In the genomic region with DNA sequence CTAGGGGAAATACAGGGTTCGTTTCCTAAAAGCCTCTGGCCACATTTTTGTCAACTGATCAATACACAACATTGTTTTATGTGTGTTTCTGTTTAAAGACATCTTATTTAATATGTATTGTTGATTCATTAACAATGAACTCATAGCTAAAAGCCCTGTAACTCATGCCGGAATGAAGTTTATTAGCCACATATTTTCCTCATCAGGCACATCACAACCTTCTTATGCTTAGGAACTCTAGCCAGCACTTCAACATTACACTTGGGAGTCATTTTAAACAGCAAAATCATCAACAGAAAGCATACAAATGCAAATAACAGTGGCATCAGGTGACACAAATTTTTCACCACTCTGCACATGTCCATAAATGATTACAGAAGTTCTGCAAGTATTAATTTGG, we compare ENCODE assay signal across 24 cellular contexts. TPM values are rescaled to one million over a fixed set of nuclear protein-coding genes. Genes with fewer than 3 reads are reported as not detected.
"Had no signal": no experiment of that assay in that cellular context is flagged by ENCODE, and none has a peak within 500 bp of the region (broad histone marks: within the 10 kb centered on the region; RNA-seq: fewer than 3 reads in every experiment).

No MANE protein-coding gene starts in this region.

- DNase-seq: activated B cell treated with CpG ODN at 0.5 μM for 24 hours; activated CD4-positive, alpha-beta T cell treated with anti-CD3 and anti-CD28 coated beads for 1 hour; activated CD4-positive, alpha-beta T cell treated with anti-CD3 and anti-CD28 coated beads, Interleukin-2, amount 10 ng/mL, durations not matched to agents 24 days and 14 days; activated CD4-positive, alpha-beta T cell treated with anti-CD3 and anti-CD28 coated beads, Interleukin-2, amount 50 U/mL, for 48 hours; activated CD8-positive, alpha-beta memory T cell treated with anti-CD3 and anti-CD28 coated beads, Interleukin-2, amount 10 ng/mL, durations not matched to agents 7 days and 5 days; activated effector memory CD4-positive, alpha-beta T cell treated with Interleukin-2 at 50 U/mL for 16 hours; activated naive CD4-positive, alpha-beta T cell; activated T-cell treated with anti-CD3 and anti-CD28 coated beads, Interleukin-2, amount 50 U/mL, for 24 hours; aorta; NCI-H1092; NCI-H1930; NCI-H2107; NCI-H510A treated with DMSO at 0.1 percent for 48 hours; NCI-H69; NK-92 treated with Interleukin-12 subunit alpha and Interleukin-12 subunit beta, amount 100 ng/mL, for 24 hours; OCI-M1; Right ventricle myocardium superior; RPMI8226; SJCRH30; T-helper 2 cell; T1000 had no signal

- H3K27me3 ChIP-seq: SJCRH30 had no signal

- FAIRE-seq: TTC549 had no signal

- H3K4me1 ChIP-seq: SJCRH30 had no signal

- H3K27ac ChIP-seq: SJCRH30 had no signal

- H3K36me3 ChIP-seq: SJCRH30 had no signal

- H3K9me3 ChIP-seq: SJCRH30 had no signal

- ATAC-seq: activated CD8-positive, alpha-beta memory T cell treated with anti-CD3 and anti-CD28 coated beads, Interleukin-2, amount 10 ng/mL, durations not matched to agents 7 days and 5 days; Panc1 had no signal

- H3K4me3 ChIP-seq: SJCRH30 had no signal

RNA-seq across cellular contexts. Expression of gene BLID, which starts 15.1 kb away (rescaled TPM):
- total RNA-seq: activated B cell treated with CpG ODN at 0.5 μM for 24 hours; activated CD4-positive, alpha-beta T cell treated with anti-CD3 and anti-CD28 coated beads, Interleukin-2, amount 10 ng/mL, durations not matched to agents 24 days and 14 days; activated CD8-positive, alpha-beta memory T cell treated with anti-CD3 and anti-CD28 coated beads, Interleukin-2, amount 10 ng/mL, durations not matched to agents 7 days and 5 days; activated T-helper 1 cell treated with anti-CD3 and anti-CD28 coated beads, Interleukin-12 subunit alpha, Interleukin-12 subunit beta, Interleukin-2, Interleukin-4 antibody, amounts not matched to agents 30 ng/mL and 10 ng/mL and 1 ng/mL, durations not matched to agents 14 hours and 24 hours and 36 hours; SJCRH30 had no signal
